Comparison of ENCODE assay signal across 23 cellular contexts in the genomic region with DNA sequence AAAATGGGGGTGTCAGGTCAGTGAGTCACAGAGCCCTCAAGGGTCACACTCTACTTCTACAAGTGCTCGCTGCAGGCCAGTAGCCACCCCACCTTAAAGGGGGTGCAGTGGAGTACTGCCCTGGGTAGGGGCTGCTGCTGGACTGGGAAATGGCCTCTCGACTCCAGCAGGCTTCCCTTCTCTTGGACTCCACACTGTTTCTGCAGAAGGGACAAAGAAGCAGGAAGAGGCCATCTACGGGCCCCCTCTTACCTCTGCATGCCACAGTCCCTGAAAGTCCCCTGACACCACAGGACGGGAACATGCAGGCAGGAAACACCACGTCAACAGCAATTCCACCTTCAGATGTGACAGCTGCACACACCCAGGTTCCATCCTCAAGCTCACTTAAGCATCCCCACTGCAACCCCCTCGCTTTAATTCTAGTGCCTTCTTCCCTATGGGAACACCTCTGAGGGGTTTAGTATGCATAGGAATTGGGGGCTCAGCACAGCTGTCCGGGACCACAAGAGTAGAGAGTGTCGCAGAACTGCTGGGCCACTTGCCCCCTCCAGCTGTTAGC. TPM values are rescaled to one million over a fixed set of nuclear protein-coding genes. Genes with fewer than 3 reads are reported as not detected.
DNase-seq lines count a peak whose midpoint lies in the region; ATAC-seq and TF ChIP-seq lines count a peak whose summit lies in the region.
"Had no signal": no experiment of that assay in that cellular context is flagged by ENCODE, and none has a peak within 500 bp of the region (broad histone marks: within the 10 kb centered on the region; RNA-seq: fewer than 3 reads in every experiment).

No MANE protein-coding gene starts in this region.

- peaks cover 3% of the 10 kb centered on the region for H3K36me3 Mint-ChIP-seq in activated CD4-positive, alpha-beta memory T cell treated with anti-CD3 and anti-CD28 coated beads, Interleukin-2, amount 10 ng/mL, durations not matched to agents 7 days and 5 days (ENCODE audit: low read depth)
- H3K36me3 Mint-ChIP-seq in activated CD4-positive, alpha-beta memory T cell treated with anti-CD3 and anti-CD28 coated beads for 36 hours: peaks cover 3% of the 10 kb centered on the region

- H3K4me3 Mint-ChIP-seq in activated CD4-positive, alpha-beta memory T cell treated with anti-CD3 and anti-CD28 coated beads, Interleukin-2, amount 10 ng/mL, durations not matched to agents 7 days and 5 days: no peak overlapping the region
- no peak overlapping the region for H3K4me3 Mint-ChIP-seq in activated CD4-positive, alpha-beta memory T cell treated with anti-CD3 and anti-CD28 coated beads for 36 hours

- no peak overlapping the region for H3K27ac ChIP-seq in right atrium auricular region
- no peak overlapping the region for H3K27ac ChIP-seq in right lobe of liver
- H3K27ac ChIP-seq: PC-9 had no signal

- WGBS in right lobe of liver (ENCODE audit: insufficient coverage, low coverage, low lambda C conversion rate, missing lambda C conversion rate): 100% methylated on average over 2 of the region's 8 CpGs

- CTCF ChIA-PET in activated CD4-positive, alpha-beta memory T cell treated with anti-CD3 and anti-CD28 coated beads, Interleukin-2, amount 10 ng/mL, durations not matched to agents 7 days and 5 days (lab: Charles Lee): no interaction called here
- CTCF ChIA-PET in activated CD4-positive, alpha-beta memory T cell treated with anti-CD3 and anti-CD28 coated beads for 36 hours (lab: Charles Lee): no interaction called here

- H3K4me3 ChIP-seq in right atrium auricular region: no peak overlapping the region
- H3K4me3 ChIP-seq in right lobe of liver: no peak overlapping the region
- H3K4me3 ChIP-seq: MG63, PC-9 had no signal

- H3K4me1 ChIP-seq in right atrium auricular region (no peaks in the 10 kb centered on the region), right lobe of liver (peaks cover 0 to 3% (median 0%) of the 10 kb centered on the region in 4 donors)

- no peaks in the 10 kb centered on the region for H3K4me1 Mint-ChIP-seq in activated CD4-positive, alpha-beta memory T cell treated with anti-CD3 and anti-CD28 coated beads, Interleukin-2, amount 10 ng/mL, durations not matched to agents 7 days and 5 days
- H3K4me1 Mint-ChIP-seq in activated CD4-positive, alpha-beta memory T cell treated with anti-CD3 and anti-CD28 coated beads for 36 hours (ENCODE audit: low read depth): no peaks in the 10 kb centered on the region

- peaks cover 11% of the 10 kb centered on the region for H3K27me3 Mint-ChIP-seq in activated CD4-positive, alpha-beta memory T cell treated with anti-CD3 and anti-CD28 coated beads, Interleukin-2, amount 10 ng/mL, durations not matched to agents 7 days and 5 days
- no peaks in the 10 kb centered on the region for H3K27me3 Mint-ChIP-seq in activated CD4-positive, alpha-beta memory T cell treated with anti-CD3 and anti-CD28 coated beads for 36 hours

- H3K27me3 ChIP-seq in right atrium auricular region (no peaks in the 10 kb centered on the region), right lobe of liver (no peaks in the 10 kb centered on the region)
- H3K27me3 ChIP-seq: MG63 had no signal

- H3K9me3 ChIP-seq in right atrium auricular region (peaks cover 0 to 25% of the 10 kb centered on the region in 2 donors), right lobe of liver (peaks cover 0 to 6% (median 0%) of the 10 kb centered on the region in 4 donors)

- H3K9me3 Mint-ChIP-seq in activated CD4-positive, alpha-beta memory T cell treated with anti-CD3 and anti-CD28 coated beads, Interleukin-2, amount 10 ng/mL, durations not matched to agents 7 days and 5 days: peaks cover 7% of the 10 kb centered on the region
- peaks cover 21% of the 10 kb centered on the region for H3K9me3 Mint-ChIP-seq in activated CD4-positive, alpha-beta memory T cell treated with anti-CD3 and anti-CD28 coated beads for 36 hours

- POLR2A ChIA-PET in activated CD4-positive, alpha-beta memory T cell treated with anti-CD3 and anti-CD28 coated beads, Interleukin-2, amount 10 ng/mL, durations not matched to agents 7 days and 5 days (lab: Charles Lee): no interaction called here
- POLR2A ChIA-PET in activated CD4-positive, alpha-beta memory T cell treated with anti-CD3 and anti-CD28 coated beads for 36 hours (lab: Charles Lee): no interaction called here

- ATAC-seq in left ventricle myocardium superior (no peak), sciatic nerve (no peak), GM21423 (IDR thresholded peaks at IDR 0.05; ENCODE audit: unreplicated experiment) (no peak), right lobe of liver (no peak)

- TF ChIP-seq CTCF in right atrium auricular region (IDR thresholded peaks at IDR 0.05): no peak
- TF ChIP-seq CTCF in right lobe of liver (IDR thresholded peaks at IDR 0.05): no peak

- H3K27ac Mint-ChIP-seq in activated CD4-positive, alpha-beta memory T cell treated with anti-CD3 and anti-CD28 coated beads, Interleukin-2, amount 10 ng/mL, durations not matched to agents 7 days and 5 days: no peak overlapping the region
- no peak overlapping the region for H3K27ac Mint-ChIP-seq in activated CD4-positive, alpha-beta memory T cell treated with anti-CD3 and anti-CD28 coated beads for 36 hours

- intact Hi-C loops in activated CD4-positive, alpha-beta memory T cell treated with anti-CD3 and anti-CD28 coated beads for 36 hours (cut with micrococcal nuclease): no loop called here
- intact Hi-C loops in left ventricle myocardium superior (cut with micrococcal nuclease): no loop called here
- intact Hi-C loops in sciatic nerve (cut with DNase I): no loop called here
- intact Hi-C loops in right lobe of liver (cut with DNase I): no loop called here

- H3K36me3 ChIP-seq in right atrium auricular region: peaks cover 4% of the 10 kb centered on the region
- no peaks in the 10 kb centered on the region for H3K36me3 ChIP-seq in right lobe of liver
- H3K36me3 ChIP-seq: MG63 had no signal

- TF ChIP-seq POLR2A in right lobe of liver (IDR thresholded peaks at IDR 0.05): no peak

- peak; percentile 9 for DNase-seq in activated CD4-positive, alpha-beta memory T cell treated with anti-CD3 and anti-CD28 coated beads, Interleukin-2, amount 10 ng/mL, durations not matched to agents 7 days and 5 days
- no peak for DNase-seq in activated CD4-positive, alpha-beta memory T cell treated with anti-CD3 and anti-CD28 coated beads for 36 hours
- DNase-seq in right atrium auricular region (ENCODE audit: low spot score) (peak; percentile 5), left ventricle myocardium superior (no peak), sciatic nerve (ENCODE audit: low spot score) (peak; percentile 18), right lobe of liver (no peak)
- DNase-seq: Calu3; DMS79 treated with DMSO at 0.1 percent for 48 hours; HCEC 1CT; IMR-90; KG1; MG63; NCI-H1105 treated with DMSO at 0.1 percent for 48 hours; NCI-H146; NCI-H1930; NCI-H2107; NCI-H446; NCI-H524 treated with DMSO at 0.1 percent for 48 hours; NCI-H774; NK-92 treated with Interleukin-12 subunit alpha and Interleukin-12 subunit beta, amount 100 ng/mL, for 24 hours; PC-9; Right ventricle myocardium superior had no signal

RNA-seq across cellular contexts. Expression of a gene that starts 22.3 kb away (rescaled TPM):
- total RNA-seq in activated CD4-positive, alpha-beta memory T cell treated with anti-CD3 and anti-CD28 coated beads, Interleukin-2, amount 10 ng/mL, durations not matched to agents 7 days and 5 days: 10 to 100 TPM; 32.6 to 34.3 TPM
- 1 to 10 TPM; 2.6 to 3.8 TPM for total RNA-seq in activated CD4-positive, alpha-beta memory T cell treated with anti-CD3 and anti-CD28 coated beads for 36 hours
- 10 to 100 TPM in 1 of 2 donors, 1 to 10 TPM in 1; 9.9 to 16.4 TPM for total RNA-seq in right atrium auricular region
- total RNA-seq in left ventricle myocardium superior: 7.4 TPM
- total RNA-seq in sciatic nerve: 148 TPM
- 10 to 100 TPM in 4 of 6 experiments, 1 to 10 TPM in 2; 7.4 to 27.8 (median 13.2) TPM for total RNA-seq in right lobe of liver

Comparison
In these comparisons a context has a peak if more than half of its experiments do, and no peak if none do; other contexts are left out.
1. DNase-seq: peak in activated CD4-positive, alpha-beta memory T cell treated with anti-CD3 and anti-CD28 coated beads, Interleukin-2, amount 10 ng/mL, durations not matched to agents 7 days and 5 days (single experiment), right atrium auricular region (single experiment) and sciatic nerve (single experiment); none in activated CD4-positive, alpha-beta memory T cell treated with anti-CD3 and anti-CD28 coated beads for 36 hours (single experiment), left ventricle myocardium superior (single experiment) and right lobe of liver (0 of 3).